14 cellular contexts compared by ENCODE assay signal in genomic region chr12:94872007-94872653, GRCh38.
DNase-seq lines count a peak whose midpoint lies in the region; ATAC-seq and TF ChIP-seq lines count a peak whose summit lies in the region.
"Had no signal": no experiment of that assay in that cellular context is flagged by ENCODE, and none has a peak within 500 bp of the region (broad histone marks: within the 10 kb centered on the region; RNA-seq: fewer than 3 reads in every experiment).

No MANE protein-coding gene starts in this region.

- BruUV-seq in Caco-2 (replicated peaks; lab: Mats Ljungman, UMichigan) = no TSS peak

- DNase-seq in Caco-2 (no peak), COR-L47 (lab: John Stamatoyannopoulos, UW) (no peak)
- DNase-seq in stimulated activated CD4-positive, alpha-beta T cell treated with anti-CD3 and anti-CD28 coated beads, Interleukin-2, amount 100 ng/mL, for 48 hours = no peak
- DNase-seq: activated CD4-positive, alpha-beta memory T cell treated with anti-CD3 and anti-CD28 coated beads for 36 hours; activated naive CD4-positive, alpha-beta T cell treated with anti-CD3 and anti-CD28 coated beads, Interleukin-2, amount 10 ng/mL, durations not matched to agents 7 days and 5 days; Kasumi-1; kidney glomerular epithelial cell; T-helper 1 cell had no signal

- H3K4me1 Mint-ChIP-seq in Caco-2 (ENCODE audit: low read depth, unreplicated experiment) = peaks cover 7% of the 10 kb centered on the region
- peaks cover 17% of the 10 kb centered on the region for H3K4me1 Mint-ChIP-seq in brain
- peaks cover 30% of the 10 kb centered on the region for H3K4me1 Mint-ChIP-seq in nephron

- H3K27ac Mint-ChIP-seq in Caco-2 (ENCODE audit: unreplicated experiment) (no peak overlapping the region), brain (no peak overlapping the region), nephron (peak overlapping the region; percentile 45 to 71 (median 67))
- H3K27ac Mint-ChIP-seq: activated CD4-positive, alpha-beta memory T cell treated with anti-CD3 and anti-CD28 coated beads for 36 hours; activated naive CD4-positive, alpha-beta T cell treated with anti-CD3 and anti-CD28 coated beads, Interleukin-2, amount 10 ng/mL, durations not matched to agents 7 days and 5 days had no signal

- CTCF ChIA-PET in Caco-2 (lab: Charles Lee) = no interaction called here

- H3K27me3 ChIP-seq in Caco-2 (replicated peaks; ENCODE audit: control insufficient read depth, insufficient read depth, low read length) (peaks cover 3% of the 10 kb centered on the region), HUES48 (ENCODE audit: control insufficient read depth, insufficient read depth, low read length) (peaks cover 52% of the 10 kb centered on the region)

- H3K36me3 Mint-ChIP-seq in Caco-2 (ENCODE audit: insufficient read depth, unreplicated experiment) (no peaks in the 10 kb centered on the region), brain (no peaks in the 10 kb centered on the region), nephron (ENCODE audit: low read depth) (no peaks in the 10 kb centered on the region)
- H3K36me3 Mint-ChIP-seq: activated CD4-positive, alpha-beta memory T cell treated with anti-CD3 and anti-CD28 coated beads for 36 hours; activated naive CD4-positive, alpha-beta T cell treated with anti-CD3 and anti-CD28 coated beads, Interleukin-2, amount 10 ng/mL, durations not matched to agents 7 days and 5 days had no signal

- ATAC-seq in GM19023 (IDR thresholded peaks at IDR 0.05; ENCODE audit: unreplicated experiment) (no peak), HG03095 (IDR thresholded peaks at IDR 0.05; ENCODE audit: unreplicated experiment) (no peak)

- intact Hi-C loops in Caco-2 (cut with micrococcal nuclease; ENCODE audit: unreplicated experiment) = loop anchor here (10.0 kb wide), 2 partner anchors 87 to 157 kb away; no protein-coding TSS in a partner anchor

- H3K4me3 ChIP-seq in Caco-2 (ENCODE audit: low read depth, low read length) = no peak overlapping the region
- H3K4me3 ChIP-seq in HUES48 (ENCODE audit: low read depth, low read length) = peak overlapping the region; percentile 66; the same call in 1 of the 2 replicates

- H3K9me3 Mint-ChIP-seq in Caco-2 (ENCODE audit: unreplicated experiment) = no peaks in the 10 kb centered on the region
- H3K9me3 Mint-ChIP-seq in brain = peaks cover 0 to 4% (median 2%) of the 10 kb centered on the region in 5 experiments
- H3K9me3 Mint-ChIP-seq in nephron = no peaks in the 10 kb centered on the region
- H3K9me3 Mint-ChIP-seq: activated CD4-positive, alpha-beta memory T cell treated with anti-CD3 and anti-CD28 coated beads for 36 hours; activated naive CD4-positive, alpha-beta T cell treated with anti-CD3 and anti-CD28 coated beads, Interleukin-2, amount 10 ng/mL, durations not matched to agents 7 days and 5 days had no signal

- H3K9me3 ChIP-seq in Caco-2 (no peaks in the 10 kb centered on the region), HUES48 (ENCODE audit: control insufficient read depth, insufficient read depth, low read length) (no peaks in the 10 kb centered on the region)

- no peaks in the 10 kb centered on the region for H3K36me3 ChIP-seq in Caco-2 (ENCODE audit: control insufficient read depth, insufficient read depth, low read length)
- no peaks in the 10 kb centered on the region for H3K36me3 ChIP-seq in HUES48 (ENCODE audit: control insufficient read depth, insufficient read depth, low read length)
- H3K36me3 ChIP-seq: BLaER1 treated with 17β-estradiol and CSF1 and Interleukin-3, amounts not matched to agents 10 nM and 100 nM had no signal

- POLR2A ChIA-PET in Caco-2 (lab: Charles Lee) = no interaction called here

- no peak overlapping the region for H3K9ac ChIP-seq in HUES48 (ENCODE audit: low read depth, low read length)
- H3K9ac ChIP-seq: BLaER1 treated with 17β-estradiol and CSF1 and Interleukin-3, amounts not matched to agents 10 nM and 100 nM had no signal

- TF ChIP-seq CTCF in Caco-2 (IDR thresholded peaks at IDR 0.05; ENCODE audit: insufficient read depth in 1 of 2, low read depth in 1 of 2, low read length in 1 of 2, severe bottlenecking in 1 of 2, unreplicated experiment in 1 of 2) (no peak), brain (conservative IDR thresholded peaks at IDR 0.05) (no peak), nephron (IDR thresholded peaks at IDR 0.05; ENCODE audit: unreplicated experiment in 3 of 3) (no peak)

- no peak overlapping the region for H3K27ac ChIP-seq in HUES48 (ENCODE audit: low read depth, low read length)
- H3K27ac ChIP-seq: BLaER1 treated with 17β-estradiol and CSF1 and Interleukin-3, amounts not matched to agents 10 nM and 100 nM had no signal

- H3K4me3 Mint-ChIP-seq in Caco-2 (ENCODE audit: unreplicated experiment) (peak overlapping the region; percentile 69), brain (peak overlapping the region; percentile 63 to 88 (median 80)), nephron (peak overlapping the region; percentile 75 to 86 (median 80))
- H3K4me3 Mint-ChIP-seq: activated CD4-positive, alpha-beta memory T cell treated with anti-CD3 and anti-CD28 coated beads for 36 hours; activated naive CD4-positive, alpha-beta T cell treated with anti-CD3 and anti-CD28 coated beads, Interleukin-2, amount 10 ng/mL, durations not matched to agents 7 days and 5 days had no signal

- H3K4me1 ChIP-seq in Caco-2 (peaks cover 5% of the 10 kb centered on the region; the same call in 1 of the 2 replicates), HUES48 (ENCODE audit: control insufficient read depth, insufficient read depth, low read length) (peaks cover 10% of the 10 kb centered on the region; the same call in 1 of the 2 replicates)

- peaks cover 27% of the 10 kb centered on the region for H3K27me3 Mint-ChIP-seq in Caco-2 (ENCODE audit: insufficient read depth, unreplicated experiment)
- H3K27me3 Mint-ChIP-seq in brain = peaks cover 72% of the 10 kb centered on the region
- H3K27me3 Mint-ChIP-seq in nephron (ENCODE audit: low read depth) = peaks cover 68% of the 10 kb centered on the region

Comparison
In these comparisons a context has a peak if more than half of its experiments do, and no peak if none do; other contexts are left out.
1. H3K27ac Mint-ChIP-seq: peak in nephron (3 of 3); none in Caco-2 (single experiment) and brain (0 of 5).
2. Peak in every context shown above with its lines, with median percentiles within 50 percentile points of each other: H3K4me3 Mint-ChIP-seq.